ENCODE assay signal across 1 cellular context in the genomic region with DNA sequence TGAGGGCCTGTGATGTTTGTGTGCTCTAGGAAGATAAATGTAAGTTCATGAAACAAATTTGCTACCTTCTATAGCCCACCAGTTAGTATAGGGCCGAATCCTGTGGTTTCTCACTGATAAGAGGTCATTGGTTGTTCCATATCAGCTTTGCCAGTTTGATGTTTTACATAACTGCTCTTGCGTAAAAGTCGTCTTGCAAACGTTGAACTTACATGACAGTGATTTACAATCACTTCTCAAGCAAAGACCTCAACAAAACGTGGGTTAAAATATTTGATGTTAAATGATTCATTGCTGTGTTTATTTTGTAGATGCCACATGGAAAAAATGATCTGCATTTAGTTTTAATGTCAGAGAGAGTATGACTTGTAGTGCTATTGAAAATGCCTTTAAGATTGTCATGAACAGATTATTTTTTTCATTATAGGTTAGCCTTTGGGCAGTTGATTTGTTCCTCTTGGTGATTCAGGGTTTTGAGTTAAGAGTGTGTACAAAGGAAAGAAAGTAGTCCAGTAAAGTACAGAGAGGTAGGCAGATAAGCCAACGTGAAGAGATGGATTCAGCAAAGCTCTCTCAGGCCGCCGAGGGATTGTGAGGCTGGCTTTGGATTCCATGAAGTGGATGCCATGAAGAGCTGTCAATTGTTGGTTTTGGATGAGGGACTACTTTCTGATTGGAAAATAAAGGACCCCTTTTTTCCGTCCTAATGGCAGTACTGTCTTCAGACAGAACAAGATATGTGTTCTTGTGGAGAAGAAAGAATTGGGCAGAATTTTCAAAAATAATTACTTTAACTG.
TF ChIP-seq lines count a peak whose summit lies in the region.

No MANE protein-coding gene starts in this region.

TF ChIP-seq in H1, 55 proteins besides CTCF, POLR2A, EP300 and RAD21:
- TF ChIP-seq EGR1 (IDR thresholded peaks at IDR 0.05; ENCODE audit: borderline replicate concordance, low read depth, low read length), result no peak
- no peak for TF ChIP-seq HDAC6 (IDR thresholded peaks at IDR 0.05; ENCODE audit: low read depth, low read length)
- no peak for TF ChIP-seq JUN (IDR thresholded peaks at IDR 0.05; ENCODE audit: low read depth, low read length)
- no peak for TF ChIP-seq MAFK (IDR thresholded peaks at IDR 0.05; ENCODE audit: low read depth, low read length)
- TF ChIP-seq, protein P1, sequence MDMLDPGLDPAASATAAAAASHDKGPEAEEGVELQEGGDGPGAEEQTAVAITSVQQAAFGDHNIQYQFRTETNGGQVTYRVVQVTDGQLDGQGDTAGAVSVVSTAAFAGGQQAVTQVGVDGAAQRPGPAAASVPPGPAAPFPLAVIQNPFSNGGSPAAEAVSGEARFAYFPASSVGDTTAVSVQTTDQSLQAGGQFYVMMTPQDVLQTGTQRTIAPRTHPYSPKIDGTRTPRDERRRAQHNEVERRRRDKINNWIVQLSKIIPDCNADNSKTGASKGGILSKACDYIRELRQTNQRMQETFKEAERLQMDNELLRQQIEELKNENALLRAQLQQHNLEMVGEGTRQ (IDR thresholded peaks at IDR 0.05; ENCODE audit: low read length), result no peak
- TF ChIP-seq BRCA1 (IDR thresholded peaks at IDR 0.05; ENCODE audit: low read depth, low read length), result no peak
- no peak for TF ChIP-seq CBX8 (IDR thresholded peaks at IDR 0.05; ENCODE audit: borderline replicate concordance, low read depth, low read length)
- TF ChIP-seq TAF1 (IDR thresholded peaks at IDR 0.05; ENCODE audit: low read depth, low read length), result no peak
- no peak for TF ChIP-seq JUND (IDR thresholded peaks at IDR 0.05; ENCODE audit: low read length)
- TF ChIP-seq CHD1 (IDR thresholded peaks at IDR 0.05; ENCODE audit: low read depth, low read length), result no peak
